In genomic region chr5:428219-428618, GRCh38 we compare ENCODE assay signal across 16 cellular contexts.
"Had no signal": no experiment of that assay in that cellular context is flagged by ENCODE, and none has a peak within 500 bp of the region (broad histone marks: within the 10 kb centered on the region; RNA-seq: fewer than 3 reads in every experiment).

No MANE protein-coding gene starts in this region.

- H3K27ac Mint-ChIP-seq: activated B cell treated with CpG ODN at 0.5 μM for 24 hours; activated T-cell treated with anti-CD3 and anti-CD28 coated beads, Interleukin-2, amount 50 U/mL, for 72 hours had no signal

- H3K4me3 ChIP-seq: gastroesophageal sphincter, lung, pancreas, tibial nerve, vagina had no signal

- H3K4me3 Mint-ChIP-seq: activated B cell treated with CpG ODN at 0.5 μM for 24 hours; activated T-cell treated with anti-CD3 and anti-CD28 coated beads, Interleukin-2, amount 50 U/mL, for 72 hours; neural crest cell; stimulated activated memory B cell treated with anti-CD40 and anti-IgM and Interleukin-4, amounts not matched to agents 10 μg/mL and 1 μg/mL and 100 μg/mL, for 72 hours had no signal

- ATAC-seq: activated T-cell treated with anti-CD3 and anti-CD28 coated beads, Interleukin-2, amount 50 U/mL, for 72 hours; gastroesophageal sphincter; pancreas; stimulated activated memory B cell treated with anti-CD40 and anti-IgM and Interleukin-4, amounts not matched to agents 10 μg/mL and 1 μg/mL and 100 μg/mL, for 72 hours had no signal

- DNase-seq: activated B cell treated with CpG ODN at 0.5 μM for 24 hours; activated CD4-positive, alpha-beta T cell treated with anti-CD3 and anti-CD28 coated beads, Interleukin-2, amount 50 U/mL, for 4 hours; activated naive CD4-positive, alpha-beta T cell; activated T-cell treated with anti-CD3 and anti-CD28 coated beads, Interleukin-2, amount 50 U/mL, for 72 hours; brain microvascular endothelial cell; dermis blood vessel endothelial cell; midbrain; pancreas; stimulated activated CD4-positive, alpha-beta T cell treated with anti-CD3 and anti-CD28 coated beads, Interleukin-2, amount 100 ng/mL, for 48 hours; SW 1271 had no signal

- H3K4me1 ChIP-seq: gastroesophageal sphincter, pancreas had no signal

- H3K27ac ChIP-seq: brain microvascular endothelial cell, gastroesophageal sphincter, pancreas, tibial nerve, vagina had no signal

- H3K9me3 ChIP-seq: gastroesophageal sphincter, pancreas, tibial nerve, vagina had no signal

- H3K9me3 Mint-ChIP-seq: activated B cell treated with CpG ODN at 0.5 μM for 24 hours had no signal

- H3K4me1 Mint-ChIP-seq: neural crest cell had no signal

- H3K36me3 ChIP-seq: brain microvascular endothelial cell, gastroesophageal sphincter, pancreas, tibial nerve, vagina had no signal

- H3K27me3 ChIP-seq: brain microvascular endothelial cell, pancreas, vagina had no signal
